ENCODE assay signal across 1 cellular context in genomic region chr19:38362076-38362945, GRCh38.
A peak's percentile ranks its signal among the peaks of the same experiment; 100 is the strongest.
TF ChIP-seq lines count a peak whose summit lies in the region.

No MANE protein-coding gene starts in this region.

TF ChIP-seq in HEK293, 187 proteins besides CTCF, POLR2A, EP300 and RAD21 (continued from another document and continues in another):
- TF ChIP-seq ZNF585B (tag by site-specific recombination; IDR thresholded peaks at IDR 0.05) (no peak), REST (tag by site-specific recombination; IDR thresholded peaks at IDR 0.05) (no peak; the same call in none of the 2 replicates), ZBTB49 (tag by site-specific recombination; IDR thresholded peaks at IDR 0.05; ENCODE audit: low read depth) (no peak), ZNF239 (tag by site-specific recombination; IDR thresholded peaks at IDR 0.05) (no peak), ZNF558 (tag by site-specific recombination; IDR thresholded peaks at IDR 0.05) (no peak), ZNF76 (tag by site-specific recombination; IDR thresholded peaks at IDR 0.05; ENCODE audit: borderline replicate concordance, low read depth) (no peak; the same call in 1 of the 2 replicates), ZNF514 (tag by site-specific recombination; IDR thresholded peaks at IDR 0.05) (no peak), MEIS1 (CRISPR knock-in tag; IDR thresholded peaks at IDR 0.05; ENCODE audit: borderline replicate concordance) (no peak), ZNF391 (tag by site-specific recombination; IDR thresholded peaks at IDR 0.05; ENCODE audit: borderline replicate concordance, low read depth) (peak; percentile 25; the same call in 1 of the 2 replicates), ZNF248 (tag by site-specific recombination; IDR thresholded peaks at IDR 0.05) (no peak), PBX3 (CRISPR knock-in tag; IDR thresholded peaks at IDR 0.05) (no peak; the same call in 1 of the 2 replicates), YY2 (tag by site-specific recombination; IDR thresholded peaks at IDR 0.05) (no peak; the same call in 1 of the 2 replicates), MYNN (tag by site-specific recombination; IDR thresholded peaks at IDR 0.05; ENCODE audit: borderline replicate concordance) (0 out of 2 replicates have a peak, but pooled peaks have one; percentile 41), ZNF335 (tag by site-specific recombination; conservative IDR thresholded peaks at IDR 0.05) (peak; percentile 95), ZBTB21 (tag by site-specific recombination; IDR thresholded peaks at IDR 0.05) (peak; percentile 36; the same call in 1 of the 2 replicates), PATZ1 (tag by site-specific recombination; IDR thresholded peaks at IDR 0.05) (peak; percentile 94), KLF7 (tag by site-specific recombination; IDR thresholded peaks at IDR 0.05; ENCODE audit: borderline replicate concordance) (peak; percentile 49; the same call in 1 of the 2 replicates), KLF9 (tag by site-specific recombination; IDR thresholded peaks at IDR 0.05; ENCODE audit: low read depth) (peak; percentile 99), ZNF274 (IDR thresholded peaks at IDR 0.05; ENCODE audit: low read length) (no peak), ZNF274 (tag by site-specific recombination; IDR thresholded peaks at IDR 0.05; ENCODE audit: borderline replicate concordance) (no peak), ZNF354C (tag by site-specific recombination; IDR thresholded peaks at IDR 0.05; ENCODE audit: borderline replicate concordance, low read depth) (no peak), ZNF658 (tag by site-specific recombination; IDR thresholded peaks at IDR 0.05) (no peak), ZEB2 (tag by site-specific recombination; IDR thresholded peaks at IDR 0.05) (peak; percentile 90), ZNF704 (tag by site-specific recombination; IDR thresholded peaks at IDR 0.05) (no peak), ZNF518A (tag by site-specific recombination; conservative IDR thresholded peaks at IDR 0.05; ENCODE audit: low read depth) (no peak), ZNF692 (tag by site-specific recombination; IDR thresholded peaks at IDR 0.05) (peak; percentile 65), GLIS2 (tag by site-specific recombination; IDR thresholded peaks at IDR 0.05) (peak; percentile 100), SALL2 (tag by site-specific recombination; IDR thresholded peaks at IDR 0.05; ENCODE audit: borderline replicate concordance) (no peak), ELK4 (IDR thresholded peaks at IDR 0.05; ENCODE audit: borderline replicate concordance, low read depth, low read length) (no peak), ZNF660 (tag by site-specific recombination; IDR thresholded peaks at IDR 0.05) (peak; percentile 71; the same call in 1 of the 2 replicates), ZNF404 (tag by site-specific recombination; IDR thresholded peaks at IDR 0.05) (no peak), GLI2 (tag by site-specific recombination; IDR thresholded peaks at IDR 0.05; ENCODE audit: borderline replicate concordance, low read depth) (no peak), ZNF184 (tag by site-specific recombination; IDR thresholded peaks at IDR 0.05) (no peak), ZXDB (tag by site-specific recombination; IDR thresholded peaks at IDR 0.05) (peak; percentile 66), ZNF571 (tag by site-specific recombination; IDR thresholded peaks at IDR 0.05) (no peak), ZNF645 (tag by site-specific recombination; IDR thresholded peaks at IDR 0.05) (no peak), ZNF16 (tag by site-specific recombination; IDR thresholded peaks at IDR 0.05; ENCODE audit: low read depth) (no peak), ZNF529 (tag by site-specific recombination; IDR thresholded peaks at IDR 0.05; ENCODE audit: insufficient replicate concordance) (no peak)
